In the genomic region with DNA sequence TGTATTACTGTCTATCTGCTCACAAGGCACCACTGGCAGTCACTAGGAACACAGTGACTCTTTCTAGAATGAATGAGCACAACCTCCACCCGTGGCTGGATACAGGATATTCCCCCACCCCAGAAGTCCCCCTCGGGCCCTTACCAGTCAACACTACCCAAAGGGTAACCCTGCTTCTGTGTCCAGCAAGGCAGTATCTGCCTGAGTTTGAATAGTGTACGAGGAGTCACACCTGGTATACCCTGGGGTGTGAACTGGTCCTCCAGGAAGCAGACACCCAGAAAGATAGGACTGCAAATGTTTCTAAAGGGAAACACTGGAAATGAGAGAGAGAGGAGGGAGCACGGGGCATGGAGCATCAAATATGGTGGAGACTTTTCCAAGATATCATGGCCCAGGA, we compare ENCODE assay signal across 14 cellular contexts. TPM values are rescaled to one million over a fixed set of nuclear protein-coding genes. Genes with fewer than 3 reads are reported as not detected.
"Had no signal": no experiment of that assay in that cellular context is flagged by ENCODE, and none has a peak within 500 bp of the region (broad histone marks: within the 10 kb centered on the region; RNA-seq: fewer than 3 reads in every experiment).

No MANE protein-coding gene starts in this region.

RNA-seq across cellular contexts. Expression of gene EIF5AL1, which starts 8.5 kb away (rescaled TPM):
- total RNA-seq: body of pancreas had no signal

RNA-seq across cellular contexts. Expression of gene SFTPA2, which starts 56.4 kb away (rescaled TPM):
- total RNA-seq: activated naive CD4-positive, alpha-beta T cell treated with anti-CD3 and anti-CD28 coated beads for 36 hours; activated naive CD4-positive, alpha-beta T cell treated with anti-CD3 and anti-CD28 coated beads, Interleukin-2, amount 50 U/mL, for 72 hours; activated naive CD8-positive, alpha-beta T cell treated with anti-CD3 and anti-CD28 coated beads for 36 hours; activated naive CD8-positive, alpha-beta T cell treated with anti-CD3 and anti-CD28 coated beads, Interleukin-2, amount 10 ng/mL, durations not matched to agents 7 days and 5 days; activated T-cell treated with anti-CD3 and anti-CD28 coated beads, Interleukin-2, amount 50 U/mL, for 72 hours; activated T-helper 1 cell treated with anti-CD3 and anti-CD28 coated beads, Interleukin-12 subunit alpha, Interleukin-12 subunit beta, Interleukin-2, Interleukin-4 antibody, amounts not matched to agents 30 ng/mL and 10 ng/mL and 1 ng/mL, durations not matched to agents 14 hours and 24 hours and 36 hours; activated T-helper 17 cell treated with anti-CD3 and anti-CD28 coated beads, Interleukin-2, amount 50 U/mL, for 72 hours; activated T-helper 2 cell treated with anti-CD3 and anti-CD28 coated beads, Interferon-gamma antibody, Interleukin-2, Interleukin-4, amounts not matched to agents 10 μg/mL and 5 μg/mL and 100 μg/mL, durations not matched to agents 14 hours and 24 hours and 36 hours; ascending aorta; astrocyte; bronchial epithelial cell; chondrocyte had no signal
- polyA plus RNA-seq: cardiac muscle cell had no signal
